8 cellular contexts compared by ENCODE assay signal in the genomic region with DNA sequence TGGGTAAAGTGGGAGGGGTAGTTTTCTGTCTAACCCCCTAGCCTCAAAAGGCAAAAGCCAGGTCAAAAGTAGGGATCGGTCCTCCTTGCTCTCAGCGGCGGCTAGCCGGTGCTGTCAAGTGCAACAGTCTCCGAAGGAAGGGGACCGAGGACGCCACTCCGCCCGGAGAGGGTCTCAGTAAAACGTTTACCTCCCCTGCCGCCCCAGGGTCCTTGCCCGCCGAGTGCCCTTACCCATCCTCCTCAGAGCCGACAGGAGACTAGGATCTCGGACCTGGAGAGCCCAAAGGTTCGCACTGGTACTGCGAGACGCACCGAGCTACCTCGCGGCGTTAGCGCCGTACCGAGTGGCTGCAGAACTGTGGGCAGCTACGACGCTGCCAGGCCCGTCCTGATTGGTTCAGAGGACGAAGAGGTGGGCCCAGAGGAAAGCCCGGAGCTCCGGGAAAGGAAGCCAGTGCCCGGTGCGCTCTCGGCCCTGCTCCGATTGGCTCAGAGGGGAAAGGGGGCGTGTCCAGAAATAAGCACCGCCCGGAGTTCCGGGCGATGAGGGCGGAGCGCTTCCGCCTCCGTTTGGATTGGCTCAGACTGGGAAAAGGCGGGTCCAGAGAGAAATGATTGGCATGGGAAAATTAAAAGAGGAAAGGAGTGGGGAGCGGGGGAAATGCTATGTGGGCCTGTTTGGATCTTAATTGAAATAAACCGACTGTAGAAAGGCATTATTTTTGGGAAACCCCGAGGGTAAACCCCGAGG. TPM values are rescaled to one million over a fixed set of nuclear protein-coding genes. Genes with fewer than 3 reads are reported as not detected.
DNase-seq lines count a peak whose midpoint lies in the region; ATAC-seq, FAIRE-seq and TF ChIP-seq lines count a peak whose summit lies in the region.
"Not testable (repeated sequence)": the region's sequence is repeated elsewhere in the genome, so short reads cannot be mapped to it uniquely, and the experiment has no call there.

A gene with protein sequence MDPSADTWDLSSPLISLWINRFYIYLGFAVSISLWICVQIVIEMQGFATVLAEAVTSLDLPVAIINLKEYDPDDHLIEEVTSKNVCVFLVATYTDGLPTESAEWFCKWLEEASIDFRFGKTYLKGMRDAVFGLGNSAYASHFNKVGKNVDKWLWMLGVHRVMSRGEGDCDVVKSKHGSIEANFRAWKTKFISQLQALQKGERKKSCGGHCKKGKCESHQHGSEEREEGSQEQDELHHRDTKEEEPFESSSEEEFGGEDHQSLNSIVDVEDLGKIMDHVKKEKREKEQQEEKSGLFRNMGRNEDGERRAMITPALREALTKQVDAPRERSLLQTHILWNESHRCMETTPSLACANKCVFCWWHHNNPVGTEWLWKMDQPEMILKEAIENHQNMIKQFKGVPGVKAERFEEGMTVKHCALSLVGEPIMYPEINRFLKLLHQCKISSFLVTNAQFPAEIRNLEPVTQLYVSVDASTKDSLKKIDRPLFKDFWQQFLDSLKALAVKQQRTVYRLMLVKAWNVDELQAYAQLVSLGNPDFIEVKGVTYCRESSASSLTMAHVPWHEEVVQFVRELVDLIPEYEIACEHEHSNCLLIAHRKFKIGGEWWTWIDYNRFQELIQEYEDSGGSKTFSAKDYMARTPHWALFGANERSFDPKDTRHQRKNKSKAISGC (minus strand): TSS at position 362 of the 753 bp plus-strand sequence. CDS start 125 bp downstream, at position 237.

- not testable (repeated sequence) for TF ChIP-seq CTCF in RWPE1 (conservative IDR thresholded peaks at IDR 0.05; ENCODE audit: low read depth); fibroblast of mammary gland (conservative IDR thresholded peaks at IDR 0.05; ENCODE audit: control insufficient read depth, insufficient read depth, low read depth, low read length)

- peaks cover 0 to 22% (median 9%) of the 10 kb centered on the region in 3 experiments for H3K36me3 ChIP-seq in naive thymus-derived CD4-positive, alpha-beta T cell (ENCODE audit: control insufficient read depth in 2 of 3, insufficient read depth in 3 of 3, low read length in 3 of 3)

- H3K36me3 Mint-ChIP-seq in naive thymus-derived CD4-positive, alpha-beta T cell, result peaks cover 0 to 11% (median 10%) of the 10 kb centered on the region in 5 donors
- not testable (repeated sequence) for H3K36me3 Mint-ChIP-seq in stimulated activated memory B cell treated with anti-CD40 and anti-IgM and Interleukin-4, amounts not matched to agents 10 μg/mL and 1 μg/mL and 100 μg/mL, for 72 hours

- peak within 1 kb of the TSS; percentile 94 for H3K27ac ChIP-seq in RWPE1
- H3K27ac ChIP-seq in naive thymus-derived CD4-positive, alpha-beta T cell (ENCODE audit: low read depth, low read length), result peak within 1 kb of the TSS; percentile 77

- H3K27ac Mint-ChIP-seq in naive thymus-derived CD4-positive, alpha-beta T cell, result peak within 1 kb of the TSS; percentile 53 to 99 (median 94)
- H3K27ac Mint-ChIP-seq in stimulated activated memory B cell treated with anti-CD40 and anti-IgM and Interleukin-4, amounts not matched to agents 10 μg/mL and 1 μg/mL and 100 μg/mL, for 72 hours, result peak within 1 kb of the TSS; percentile 93

- H3K27me3 Mint-ChIP-seq in naive thymus-derived CD4-positive, alpha-beta T cell; stimulated activated memory B cell treated with anti-CD40 and anti-IgM and Interleukin-4, amounts not matched to agents 10 μg/mL and 1 μg/mL and 100 μg/mL, for 72 hours: not testable (repeated sequence)

- intact Hi-C loops in naive thymus-derived CD4-positive, alpha-beta T cell (cut with micrococcal nuclease), result loop anchor here (1.0 to 5.0 kb wide), 12 partner anchors 51 to 911 kb away; a partner anchor contains a TSS

- peak; percentile 100 for DNase-seq in ELF-1 (ENCODE audit: low read depth, low spot score)
- peak; percentile 65 for DNase-seq in H54 (ENCODE audit: insufficient read length, low spot score)
- peak; percentile 99 for DNase-seq in LoVo (ENCODE audit: low spot score)
- peak; percentile 84 for DNase-seq in RWPE1 (ENCODE audit: low spot score)
- DNase-seq in activated T-helper 9 cell treated with anti-CD3 and anti-CD28 coated beads, Interleukin-2, amount 50 U/mL, for 16 hours (ENCODE audit: low read depth), result peak; percentile 94
- DNase-seq in fibroblast of mammary gland (ENCODE audit: low read depth), result peak; percentile 95
- peak; percentile 89 to 99 (median 98) for DNase-seq in naive thymus-derived CD4-positive, alpha-beta T cell

- peak within 1 kb of the TSS; percentile 79 for H3K4me3 ChIP-seq in fibroblast of mammary gland (ENCODE audit: control insufficient read depth, low read depth, low read length)
- peak within 1 kb of the TSS; percentile 88 for H3K4me3 ChIP-seq in naive thymus-derived CD4-positive, alpha-beta T cell (ENCODE audit: low read length)

- peak; percentile 60 for FAIRE-seq in H54 (lab: Jason Lieb, UNC)

- H3K4me3 Mint-ChIP-seq in naive thymus-derived CD4-positive, alpha-beta T cell, result peak within 1 kb of the TSS; percentile 87 to 99 (median 97)
- H3K4me3 Mint-ChIP-seq in stimulated activated memory B cell treated with anti-CD40 and anti-IgM and Interleukin-4, amounts not matched to agents 10 μg/mL and 1 μg/mL and 100 μg/mL, for 72 hours, result peak within 1 kb of the TSS; percentile 98

- H3K27me3 ChIP-seq in naive thymus-derived CD4-positive, alpha-beta T cell (ENCODE audit: control insufficient read depth in 2 of 2, insufficient read depth in 2 of 2, low read length in 2 of 2), result not testable (repeated sequence)

- H3K4me1 Mint-ChIP-seq in naive thymus-derived CD4-positive, alpha-beta T cell, result peaks cover 18 to 53% (median 41%) of the 10 kb centered on the region in 7 donors
- peaks cover 12% of the 10 kb centered on the region for H3K4me1 Mint-ChIP-seq in stimulated activated memory B cell treated with anti-CD40 and anti-IgM and Interleukin-4, amounts not matched to agents 10 μg/mL and 1 μg/mL and 100 μg/mL, for 72 hours

- CTCF ChIA-PET in RWPE1 (lab: Yijun Ruan, JAX), result interaction anchor here (0.6 to 0.7 kb wide), 2 partner anchors 91 to 563 kb away, joined by 3 read pairs; no protein-coding TSS in a partner anchor
- CTCF ChIA-PET in naive thymus-derived CD4-positive, alpha-beta T cell (lab: Charles Lee), result interaction anchor here (1.8 kb wide), 1 partner anchor 88 kb away, joined by 6 read pairs; no protein-coding TSS in a partner anchor

- POLR2A ChIA-PET in RWPE1 (lab: Yijun Ruan, JAX; ENCODE audit: low non-redundant PET); naive thymus-derived CD4-positive, alpha-beta T cell (lab: Charles Lee): not testable (repeated sequence)

- TF ChIP-seq POLR2A in H54 (IDR thresholded peaks at IDR 0.05; ENCODE audit: low read depth, low read length), result peak; percentile 95

- ATAC-seq in naive thymus-derived CD4-positive, alpha-beta T cell, result peak; percentile 90
- ATAC-seq in stimulated activated memory B cell treated with anti-CD40 and anti-IgM and Interleukin-4, amounts not matched to agents 10 μg/mL and 1 μg/mL and 100 μg/mL, for 72 hours, result peak; percentile 97

- H3K4me1 ChIP-seq in naive thymus-derived CD4-positive, alpha-beta T cell (ENCODE audit: control insufficient read depth in 2 of 2, insufficient read depth in 2 of 2, low read length in 2 of 2), result peaks cover 7 to 15% of the 10 kb centered on the region in 2 donors

- H3K9me3 ChIP-seq in naive thymus-derived CD4-positive, alpha-beta T cell (ENCODE audit: control insufficient read depth in 2 of 3, low read length in 3 of 3), result not testable (repeated sequence)

- not testable (repeated sequence) for H3K9me3 Mint-ChIP-seq in naive thymus-derived CD4-positive, alpha-beta T cell; stimulated activated memory B cell treated with anti-CD40 and anti-IgM and Interleukin-4, amounts not matched to agents 10 μg/mL and 1 μg/mL and 100 μg/mL, for 72 hours

RNA-seq across cellular contexts. Expression of the gene that starts here (rescaled TPM):
- total RNA-seq in naive thymus-derived CD4-positive, alpha-beta T cell, result 1 to 10 TPM; 4.3 to 8.2 (median 6.3) TPM
- 1 to 10 TPM; 1.2 to 2.8 TPM for polyA plus RNA-seq in naive thymus-derived CD4-positive, alpha-beta T cell

Comparison
In these comparisons a context has a peak if more than half of its experiments do, and no peak if none do; other contexts are left out.
1. Peak in every context shown above with its lines: DNase-seq, ATAC-seq, H3K4me3 ChIP-seq and H3K27ac ChIP-seq.